Comparison of ENCODE assay signal across 1 cellular context in the genomic region with DNA sequence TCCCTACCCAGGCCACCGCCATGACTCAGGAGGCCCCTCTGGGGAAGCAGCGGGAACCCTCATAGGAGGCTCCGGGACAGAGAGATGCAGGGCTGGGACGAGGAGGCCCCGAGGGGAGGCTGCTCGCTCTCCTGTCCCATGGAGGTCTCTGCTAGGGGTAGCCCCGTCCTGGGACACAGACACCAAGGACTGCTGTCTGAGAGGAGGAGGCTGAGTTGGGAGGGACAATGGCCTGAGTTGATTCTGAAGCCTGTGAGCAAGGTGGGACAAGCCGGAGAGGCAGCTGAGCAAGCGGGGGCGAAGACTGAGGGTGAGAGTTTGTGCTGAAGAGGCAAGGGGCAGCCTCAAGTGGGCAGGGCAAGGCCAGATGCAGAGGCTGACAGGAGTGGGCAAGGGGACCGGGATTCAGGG.
TF ChIP-seq lines count a peak whose summit lies in the region.

No MANE protein-coding gene starts in this region.

TF ChIP-seq in GM23338, 12 proteins besides CTCF, POLR2A, EP300 and RAD21 (continued from another document):
- no peak for TF ChIP-seq ZNF331 (CRISPR knock-in tag; IDR thresholded peaks at IDR 0.05; ENCODE audit: low read depth)
